ENCODE assay signal across 22 cellular contexts in genomic region chr1:111706921-111707320, GRCh38. TPM values are rescaled to one million over a fixed set of nuclear protein-coding genes. Genes with fewer than 3 reads are reported as not detected.
A peak's percentile ranks its signal among the peaks of the same experiment; 100 is the strongest.
DNase-seq lines count a peak whose midpoint lies in the region; ATAC-seq, FAIRE-seq and TF ChIP-seq lines count a peak whose summit lies in the region.
"Had no signal": no experiment of that assay in that cellular context is flagged by ENCODE, and none has a peak within 500 bp of the region (broad histone marks: within the 10 kb centered on the region; RNA-seq: fewer than 3 reads in every experiment).

No MANE protein-coding gene starts in this region.

- H2AFZ ChIP-seq in ACC112 (ENCODE audit: low read length, unreplicated experiment), result no peak overlapping the region
- H2AFZ ChIP-seq in HepG2 (ENCODE audit: low read length), result no peak overlapping the region
- no peak overlapping the region for H2AFZ ChIP-seq in trophoblast cell (ENCODE audit: insufficient read depth, low read length, poor library complexity)

- H3K36me3 Mint-ChIP-seq in activated naive CD8-positive, alpha-beta T cell treated with anti-CD3 and anti-CD28 coated beads for 36 hours, result peaks cover 17% of the 10 kb centered on the region

- no peak overlapping the region for H4K12ac ChIP-seq in trophoblast cell (ENCODE audit: low read depth, low read length)

- no peaks in the 10 kb centered on the region for H3K9me3 ChIP-seq in HAP-1
- no peaks in the 10 kb centered on the region for H3K9me3 ChIP-seq in HepG2 (ENCODE audit: low read length)
- H3K9me3 ChIP-seq in trophoblast cell (ENCODE audit: insufficient read depth, low read depth, low read length), result no peaks in the 10 kb centered on the region
- H3K9me3 ChIP-seq: gastroesophageal sphincter had no signal

- peaks cover 39% of the 10 kb centered on the region for H3K4me1 Mint-ChIP-seq in activated naive CD8-positive, alpha-beta T cell treated with anti-CD3 and anti-CD28 coated beads for 36 hours
- H3K4me1 Mint-ChIP-seq: neural crest cell had no signal

- H3K9me3 Mint-ChIP-seq in activated naive CD8-positive, alpha-beta T cell treated with anti-CD3 and anti-CD28 coated beads for 36 hours, result no peaks in the 10 kb centered on the region
- H3K9me3 Mint-ChIP-seq: activated CD4-positive, alpha-beta T cell treated with anti-CD3 and anti-CD28 coated beads, Interleukin-2, amount 10 ng/mL, durations not matched to agents 7 days and 5 days; CD8-positive, alpha-beta T cell; neural crest cell had no signal

- H3K9ac ChIP-seq in HepG2 (ENCODE audit: insufficient read depth, low read depth, low read length), result no peak overlapping the region
- no peak overlapping the region for H3K9ac ChIP-seq in trophoblast cell (ENCODE audit: low read length)

- H4K20me1 ChIP-seq in HepG2 (ENCODE audit: insufficient read depth, low read length), result no peaks in the 10 kb centered on the region

- TF ChIP-seq EP300 in HepG2 (IDR thresholded peaks at IDR 0.05; ENCODE audit: low read depth in 2 of 2, low read length in 2 of 2) (no peak), HepG2 (CRISPR knock-in tag; IDR thresholded peaks at IDR 0.05; ENCODE audit: borderline replicate concordance) (no peak)

- H2AK5ac ChIP-seq in trophoblast cell (ENCODE audit: low read length), result no peak overlapping the region

- peaks cover 13% of the 10 kb centered on the region; the same call in 1 of the 2 replicates for H3K36me3 ChIP-seq in ACC112 (ENCODE audit: insufficient read depth, low read length)
- peaks cover 5% of the 10 kb centered on the region; the same call in 1 of the 2 replicates for H3K36me3 ChIP-seq in HAP-1 (replicated peaks)
- peaks cover 8 to 49% of the 10 kb centered on the region in 2 experiments; a peak in 4 of 5 replicates for H3K36me3 ChIP-seq in HepG2 (replicated peaks in 1 of 2; ENCODE audit: control insufficient read depth in 1 of 2, insufficient read depth in 2 of 2, low read length in 2 of 2)
- H3K36me3 ChIP-seq in trophoblast cell (ENCODE audit: control insufficient read depth in 1 of 2, insufficient read depth in 2 of 2, low read length in 2 of 2), result peaks cover 5 to 14% of the 10 kb centered on the region in 2 experiments

- no peak overlapping the region for H3K4ac ChIP-seq in trophoblast cell (ENCODE audit: low read depth, low read length)

- H3K27me3 ChIP-seq in ACC112 (ENCODE audit: insufficient read depth, low read length) (no peaks in the 10 kb centered on the region), HAP-1 (ENCODE audit: low read depth) (no peaks in the 10 kb centered on the region), HepG2 (ENCODE audit: control insufficient read depth in 1 of 2, insufficient read depth in 2 of 2, low read length in 2 of 2) (no peaks in the 10 kb centered on the region), trophoblast cell (ENCODE audit: insufficient read depth, low read length) (no peaks in the 10 kb centered on the region)
- H3K27me3 ChIP-seq: gastroesophageal sphincter had no signal

- FAIRE-seq in HepG2 (lab: Jason Lieb, UNC), result no peak
- FAIRE-seq: bronchial epithelial cell, K562 had no signal

- H3K4me3 ChIP-seq in ACC112 (ENCODE audit: low read depth, low read length), result no peak overlapping the region
- H3K4me3 ChIP-seq in HAP-1, result no peak overlapping the region
- no peak overlapping the region for H3K4me3 ChIP-seq in HepG2 (replicated peaks in 1 of 3; ENCODE audit: insufficient read depth in 1 of 3, low read depth in 2 of 3, low read length in 3 of 3)
- no peak overlapping the region for H3K4me3 ChIP-seq in trophoblast cell (ENCODE audit: low read depth, low read length)
- H3K4me3 ChIP-seq: gastroesophageal sphincter, K562 had no signal

- TF ChIP-seq CTCF in omental fat pad (IDR thresholded peaks at IDR 0.05), result no peak
- TF ChIP-seq CTCF in HepG2 (CRISPR knock-in tag; IDR thresholded peaks at IDR 0.05), result no peak

- in situ Hi-C loops in HAP-1 (cut with MboI; ENCODE audit: low sequenced_read_pairs) (no loop called here), HepG2 (cut with HindIII; ENCODE audit: extremely low pct_ligation_motif_present, low pct_unique_long_range_greater_than_20kb) (no loop called here)

- H3K4me2 ChIP-seq in HepG2 (ENCODE audit: low read depth, low read length) (no peak overlapping the region), trophoblast cell (ENCODE audit: low read length) (no peak overlapping the region)

- DNase-seq in ELR (ENCODE audit: low read depth) (peak; percentile 23), iris pigment epithelial cell (ENCODE audit: low read depth) (peak; percentile 32), omental fat pad (ENCODE audit: low spot score) (no peak), HAP-1 (ENCODE audit: low spot score in 2 of 2) (no peak), HepG2 (ENCODE audit: low spot score) (no peak), trophoblast cell (no peak)
- DNase-seq in activated naive CD8-positive, alpha-beta T cell treated with anti-CD3 and anti-CD28 coated beads for 36 hours, result no peak
- DNase-seq: activated CD4-positive, alpha-beta T cell treated with anti-CD3 and anti-CD28 coated beads, Interleukin-2, amount 10 ng/mL, durations not matched to agents 7 days and 5 days; activated T-cell treated with anti-CD3 and anti-CD28 coated beads, Interleukin-2, amount 50 U/mL, for 1 hour; CD8-positive, alpha-beta T cell; dermis blood vessel endothelial cell; DMS53; left colon; midbrain; NCI-H187; NCI-H446 treated with DMSO at 0.1 percent for 48 hours; RPMI8226 had no signal

- no peak overlapping the region for H4K91ac ChIP-seq in trophoblast cell (ENCODE audit: low read depth, low read length)

- WGBS in HepG2 (ENCODE audit: low lambda C conversion rate), result 95% methylated on average over 2 of the region's 2 CpGs
- no CpG with 5 or more reads among the region's 2 CpGs for WGBS in trophoblast cell (ENCODE audit: extremely low coverage, insufficient coverage, insufficient read length)

- peak overlapping the region; percentile 45 for H3K27ac ChIP-seq in ACC112 (ENCODE audit: low read depth, low read length)
- no peak overlapping the region for H3K27ac ChIP-seq in HepG2 (ENCODE audit: extremely low read length, insufficient read depth, low read length)
- H3K27ac ChIP-seq in trophoblast cell (ENCODE audit: low read depth, low read length), result no peak overlapping the region

- no peak overlapping the region for H2BK120ac ChIP-seq in trophoblast cell (ENCODE audit: insufficient read depth, low read length, poor library complexity)

- TF ChIP-seq POLR2A in HepG2 (IDR thresholded peaks at IDR 0.05; ENCODE audit: insufficient read depth in 1 of 2, low read depth in 2 of 2, low read length in 2 of 2), result no peak

- no peak overlapping the region for H2BK12ac ChIP-seq in trophoblast cell (ENCODE audit: low read length)

- H3K23ac ChIP-seq in trophoblast cell (ENCODE audit: low read length), result no peak overlapping the region

- no peak for ATAC-seq in omental fat pad (ENCODE audit: low FRiP score)
- no peak for ATAC-seq in HepG2
- ATAC-seq: CD8-positive, alpha-beta T cell; gastroesophageal sphincter; K562; left colon had no signal

- no peak overlapping the region for H3K18ac ChIP-seq in trophoblast cell (ENCODE audit: low read length)

- POLR2A ChIA-PET in HepG2 (lab: Yijun Ruan, JAX), result no interaction called here

- no peak overlapping the region for H2BK5ac ChIP-seq in trophoblast cell (ENCODE audit: low read depth, low read length, poor library complexity)

- H3K79me2 ChIP-seq in ACC112 (ENCODE audit: control insufficient read depth, insufficient read depth, low read length, unreplicated experiment), result no peaks in the 10 kb centered on the region
- H3K79me2 ChIP-seq in HepG2 (ENCODE audit: insufficient read depth, low read length), result no peaks in the 10 kb centered on the region
- H3K79me2 ChIP-seq in trophoblast cell (ENCODE audit: control insufficient read depth, insufficient read depth, low read length, poor library complexity), result no peaks in the 10 kb centered on the region

- CTCF ChIA-PET in HepG2 (lab: Yijun Ruan, JAX; ENCODE audit: low intra/inter-chr PET ratio, low total read pairs), result no interaction called here

- H3K27ac Mint-ChIP-seq in activated naive CD8-positive, alpha-beta T cell treated with anti-CD3 and anti-CD28 coated beads for 36 hours, result peak overlapping the region; percentile 30
- H3K27ac Mint-ChIP-seq: activated CD4-positive, alpha-beta T cell treated with anti-CD3 and anti-CD28 coated beads, Interleukin-2, amount 10 ng/mL, durations not matched to agents 7 days and 5 days had no signal

- no TSS peak for BruUV-seq in HepG2 (replicated peaks; lab: Mats Ljungman, UMichigan)

- TF ChIP-seq RAD21 in HepG2 (CRISPR knock-in tag; IDR thresholded peaks at IDR 0.05), result no peak

- H3K79me1 ChIP-seq in trophoblast cell (ENCODE audit: low read length), result no peaks in the 10 kb centered on the region

- no peak overlapping the region for H3K14ac ChIP-seq in trophoblast cell (ENCODE audit: low read length)

- no peak overlapping the region for H4K8ac ChIP-seq in trophoblast cell (ENCODE audit: low read depth, low read length)

- H3K27me3 Mint-ChIP-seq in activated naive CD8-positive, alpha-beta T cell treated with anti-CD3 and anti-CD28 coated beads for 36 hours, result no peaks in the 10 kb centered on the region
- H3K27me3 Mint-ChIP-seq: activated CD4-positive, alpha-beta T cell treated with anti-CD3 and anti-CD28 coated beads, Interleukin-2, amount 10 ng/mL, durations not matched to agents 7 days and 5 days had no signal

- no peak overlapping the region for H3K4me3 Mint-ChIP-seq in activated naive CD8-positive, alpha-beta T cell treated with anti-CD3 and anti-CD28 coated beads for 36 hours
- H3K4me3 Mint-ChIP-seq: activated CD4-positive, alpha-beta T cell treated with anti-CD3 and anti-CD28 coated beads, Interleukin-2, amount 10 ng/mL, durations not matched to agents 7 days and 5 days; CD8-positive, alpha-beta T cell; neural crest cell had no signal

- intact Hi-C loops in HepG2 (cut with micrococcal nuclease; ENCODE audit: unreplicated experiment), result no loop called here

- peaks cover 38% of the 10 kb centered on the region for H3K4me1 ChIP-seq in ACC112 (ENCODE audit: control insufficient read depth, insufficient read depth, low read length, unreplicated experiment)
- H3K4me1 ChIP-seq in HAP-1, result peaks cover 11% of the 10 kb centered on the region
- H3K4me1 ChIP-seq in HepG2 (ENCODE audit: insufficient read depth, low read length), result no peaks in the 10 kb centered on the region
- peaks cover 0 to 2% of the 10 kb centered on the region in 2 experiments for H3K4me1 ChIP-seq in trophoblast cell (ENCODE audit: control insufficient read depth in 1 of 2, insufficient read depth in 2 of 2, low read length in 2 of 2)

RNA-seq across cellular contexts. Expression of gene INKA2, which starts 32.3 kb away (rescaled TPM):
- under 1 TPM; 0.56 to 0.84 TPM for total RNA-seq in activated naive CD8-positive, alpha-beta T cell treated with anti-CD3 and anti-CD28 coated beads for 36 hours
- 10 to 100 TPM in 1 of 4 donors, 1 to 10 TPM in 3; 2.1 to 21.3 (median 6.6) TPM for total RNA-seq in omental fat pad
- 4.6 and 6.1 TPM in 2 replicates for total RNA-seq in HepG2 (2016; rRNA removed; fragmentation: Illumina TruSeq; extraction: Trizol)
- total RNA-seq in HepG2 (2016; cell fraction: cytosol; rRNA removed; fragmentation: Illumina TruSeq; extraction: Trizol; ENCODE audit: low read depth), result 0.61 and 1.2 TPM in 2 replicates
- 4.0 and 4.3 TPM in 2 replicates for total RNA-seq in HepG2 (2016; cell fraction: insoluble cytoplasmic fraction; rRNA removed; fragmentation: Illumina TruSeq; extraction: Trizol)
- 2.5 and 2.9 TPM in 2 replicates for total RNA-seq in HepG2 (2016; cell fraction: membrane; rRNA removed; fragmentation: Illumina TruSeq; extraction: Trizol)
- total RNA-seq in HepG2 (2016; cell fraction: nucleus; rRNA removed; fragmentation: Illumina TruSeq; extraction: Trizol), result 4.0 and 4.7 TPM in 2 replicates
- polyA plus RNA-seq in HepG2 (2011; rRNA removed), result 2.6 TPM in 2 replicates
- 1.3 TPM in 2 replicates for polyA plus RNA-seq in HepG2 (2011; cell fraction: cytosol; rRNA removed)
- 2.5 and 3.6 TPM in 2 replicates for polyA plus RNA-seq in HepG2 (2011; cell fraction: nucleus; rRNA removed)
- 1.7 and 2.4 TPM in 2 replicates for polyA plus RNA-seq in HepG2 (2012)
- 0.77 and 1.1 TPM in 2 replicates for polyA plus RNA-seq in HepG2 (2016; cell fraction: cytosol; fragmentation: Illumina TruSeq; extraction: Trizol; ENCODE audit: low read depth)
- 2.2 and 3.8 TPM in 2 replicates for polyA plus RNA-seq in HepG2 (2016; cell fraction: insoluble cytoplasmic fraction; fragmentation: Illumina TruSeq; extraction: Trizol; ENCODE audit: low read depth)
- polyA plus RNA-seq in HepG2 (2016; cell fraction: membrane; fragmentation: Illumina TruSeq; extraction: Trizol; ENCODE audit: low read depth), result 1.9 and 2.0 TPM in 2 replicates
- polyA plus RNA-seq in HepG2 (2016; cell fraction: nucleus; fragmentation: Illumina TruSeq; extraction: Trizol; ENCODE audit: insufficient read depth, low read depth), result 6.2 and 10.3 TPM in 2 replicates
- polyA minus RNA-seq in HepG2 (2011; rRNA and poly(A)+ RNA removed; ENCODE audit: low replicate concordance), result 4.9 and 8.9 TPM in 2 replicates
- 1.6 TPM in 1 of 2 replicates, not detected in the other for polyA minus RNA-seq in HepG2 (2011; cell fraction: cytosol; rRNA and poly(A)+ RNA removed)
- 6.2 and 9.3 TPM in 2 replicates for polyA minus RNA-seq in HepG2 (2011; cell fraction: nucleus; rRNA and poly(A)+ RNA removed)
- 0.73 and 0.79 TPM in 2 replicates for polyA plus RNA-seq in trophoblast cell (2013)

RNA-seq across cellular contexts. Expression of gene DDX20, which starts 48.8 kb away (rescaled TPM):
- 10 to 100 TPM; 21.5 to 21.8 TPM for total RNA-seq in activated naive CD8-positive, alpha-beta T cell treated with anti-CD3 and anti-CD28 coated beads for 36 hours
- total RNA-seq in omental fat pad (10 to 100 TPM; 12.8 to 24.7 (median 21.3) TPM), HepG2 (2016; rRNA removed; fragmentation: Illumina TruSeq; extraction: Trizol) (14.3 and 20.0 TPM in 2 replicates)
- total RNA-seq in HepG2 (2016; cell fraction: cytosol; rRNA removed; fragmentation: Illumina TruSeq; extraction: Trizol; ENCODE audit: low read depth), result 1.8 and 2.2 TPM in 2 replicates
- 13.8 and 19.4 TPM in 2 replicates for total RNA-seq in HepG2 (2016; cell fraction: insoluble cytoplasmic fraction; rRNA removed; fragmentation: Illumina TruSeq; extraction: Trizol)
- 5.0 and 6.5 TPM in 2 replicates for total RNA-seq in HepG2 (2016; cell fraction: membrane; rRNA removed; fragmentation: Illumina TruSeq; extraction: Trizol)
- 13.8 TPM in 2 replicates for total RNA-seq in HepG2 (2016; cell fraction: nucleus; rRNA removed; fragmentation: Illumina TruSeq; extraction: Trizol)
- 3.2 and 4.0 TPM in 2 replicates for polyA plus RNA-seq in HepG2 (2011; rRNA removed)
- polyA plus RNA-seq in HepG2 (2011; cell fraction: cytosol; rRNA removed), result 1.7 and 2.4 TPM in 2 replicates
- polyA plus RNA-seq in HepG2 (2011; cell fraction: nucleus; rRNA removed), result 4.0 and 5.2 TPM in 2 replicates
- polyA plus RNA-seq in HepG2 (2012), result 4.6 and 6.6 TPM in 2 replicates
- 0.71 and 0.80 TPM in 2 replicates for polyA plus RNA-seq in HepG2 (2016; cell fraction: cytosol; fragmentation: Illumina TruSeq; extraction: Trizol; ENCODE audit: low read depth)
- 13.4 and 14.2 TPM in 2 replicates for polyA plus RNA-seq in HepG2 (2016; cell fraction: insoluble cytoplasmic fraction; fragmentation: Illumina TruSeq; extraction: Trizol; ENCODE audit: low read depth)
- 1.7 and 2.0 TPM in 2 replicates for polyA plus RNA-seq in HepG2 (2016; cell fraction: membrane; fragmentation: Illumina TruSeq; extraction: Trizol; ENCODE audit: low read depth)
- polyA plus RNA-seq in HepG2 (2016; cell fraction: nucleus; fragmentation: Illumina TruSeq; extraction: Trizol; ENCODE audit: insufficient read depth, low read depth), result 14.9 and 15.2 TPM in 2 replicates
- polyA minus RNA-seq in HepG2 (2011; rRNA and poly(A)+ RNA removed; ENCODE audit: low replicate concordance), result 5.0 and 17.2 TPM in 2 replicates
- 4.1 and 4.2 TPM in 2 replicates for polyA minus RNA-seq in HepG2 (2011; cell fraction: cytosol; rRNA and poly(A)+ RNA removed)
- polyA minus RNA-seq in HepG2 (2011; cell fraction: nucleus; rRNA and poly(A)+ RNA removed), result 15.5 and 16.4 TPM in 2 replicates
- polyA plus RNA-seq in trophoblast cell (2013), result 9.1 and 9.7 TPM in 2 replicates

Comparison
In these comparisons a context has a peak if more than half of its experiments do, and no peak if none do; other contexts are left out.
1. DNase-seq: peak in ELR (single experiment) and iris pigment epithelial cell (single experiment); none in activated naive CD8-positive, alpha-beta T cell treated with anti-CD3 and anti-CD28 coated beads for 36 hours (single experiment), omental fat pad (single experiment), HAP-1 (0 of 2), HepG2 (single experiment) and trophoblast cell (0 of 2).